Comparison of ENCODE assay signal across 3 cellular contexts in the genomic region with DNA sequence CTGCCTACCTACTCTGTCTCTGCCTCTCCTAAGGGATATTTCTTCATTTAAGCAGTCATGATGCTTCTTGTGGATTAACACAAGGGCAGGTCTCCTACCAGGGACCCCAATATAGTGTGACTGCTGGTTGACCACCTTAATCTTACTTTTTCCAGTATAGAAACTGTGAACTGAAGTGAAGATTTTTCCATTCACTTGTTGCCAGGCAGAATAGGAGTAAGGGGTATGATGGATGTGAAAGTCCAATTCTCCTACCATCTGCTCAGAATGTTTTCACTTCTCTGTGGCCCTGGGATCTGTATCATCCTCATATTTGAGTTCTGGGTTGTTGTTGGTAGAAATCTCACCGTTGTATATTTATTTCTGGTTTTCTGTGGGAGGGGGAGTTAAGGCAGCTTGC.
TF ChIP-seq lines count a peak whose summit lies in the region.

No MANE protein-coding gene starts in this region.

TF ChIP-seq in HepG2, 621 proteins besides CTCF, POLR2A, EP300 and RAD21:
- TF ChIP-seq RFX5 (IDR thresholded peaks at IDR 0.05; ENCODE audit: low read depth, low read length) = peak; percentile 79
- TF ChIP-seq PPARG (CRISPR knock-in tag; conservative IDR thresholded peaks at IDR 0.05) = no peak
- no peak for TF ChIP-seq ZFY (CRISPR knock-in tag; IDR thresholded peaks at IDR 0.05)

TF ChIP-seq in GM12891, 5 proteins besides CTCF, POLR2A, EP300 and RAD21:
- TF ChIP-seq POLR2AphosphoS5 (IDR thresholded peaks at IDR 0.05; ENCODE audit: low read depth, low read length) (no peak), PAX5 (IDR thresholded peaks at IDR 0.05; ENCODE audit: insufficient read depth, low read length, severe bottlenecking) (no peak), SPI1 (IDR thresholded peaks at IDR 0.05; ENCODE audit: low read depth, low read length) (no peak), TAF1 (IDR thresholded peaks at IDR 0.05; ENCODE audit: low read depth, low read length) (no peak), POU2F2 (IDR thresholded peaks at IDR 0.05; ENCODE audit: low read depth, low read length) (no peak)

TF ChIP-seq in H1, 55 proteins besides CTCF, POLR2A, EP300 and RAD21:
- TF ChIP-seq SIN3A (conservative IDR thresholded peaks at IDR 0.05 in 1 of 2, IDR thresholded peaks at IDR 0.05 in 1 of 2; ENCODE audit: low read depth in 1 of 2, low read length in 2 of 2) (no peak), BCL11A (IDR thresholded peaks at IDR 0.05; ENCODE audit: low read depth in 2 of 2, low read length in 2 of 2) (no peak), KDM5A (IDR thresholded peaks at IDR 0.05; ENCODE audit: low read length) (no peak), YY1 (IDR thresholded peaks at IDR 0.05; ENCODE audit: low read depth, low read length) (no peak), BACH1 (IDR thresholded peaks at IDR 0.05; ENCODE audit: low read length) (no peak), PHF8 (conservative IDR thresholded peaks at IDR 0.05; ENCODE audit: low read depth, low read length) (no peak), RFX5 (IDR thresholded peaks at IDR 0.05; ENCODE audit: borderline replicate concordance, low read depth, low read length) (peak; percentile 57; the same call in 1 of the 2 replicates), POU5F1 (IDR thresholded peaks at IDR 0.05; ENCODE audit: low read depth, low read length) (no peak), TAF1 (IDR thresholded peaks at IDR 0.05; ENCODE audit: low read depth, low read length) (no peak)
